Comparison of ENCODE assay signal across 16 cellular contexts in the genomic region with DNA sequence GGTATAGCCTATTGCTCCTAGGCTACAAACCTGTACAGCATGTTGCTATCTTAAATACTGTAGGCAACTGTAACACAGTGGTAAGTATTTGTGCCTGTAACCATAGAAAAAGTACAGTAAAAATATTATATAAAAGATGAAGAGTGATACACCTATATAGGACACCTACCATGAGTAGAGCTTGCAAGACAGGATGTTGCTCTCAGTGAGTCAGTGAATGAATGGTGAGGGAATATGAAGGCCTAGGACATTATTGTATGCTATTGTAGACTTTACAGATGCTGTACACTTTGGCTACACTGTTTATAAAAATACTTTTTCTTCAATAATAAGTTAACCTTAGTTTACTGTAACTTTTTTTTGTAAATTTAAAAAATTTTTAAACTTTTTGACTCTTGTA.
DNase-seq lines count a peak whose midpoint lies in the region; ATAC-seq, FAIRE-seq and TF ChIP-seq lines count a peak whose summit lies in the region.
"Had no signal": no experiment of that assay in that cellular context is flagged by ENCODE, and none has a peak within 500 bp of the region (broad histone marks: within the 10 kb centered on the region; RNA-seq: fewer than 3 reads in every experiment).

No MANE protein-coding gene starts in this region.

- intact Hi-C loops in right lobe of liver (cut with DNase I) = no loop called here

- no peak overlapping the region for H3K4me3 ChIP-seq in bronchial epithelial cell (ENCODE audit: low read depth, low read length)
- H3K4me3 ChIP-seq in right lobe of liver = no peak overlapping the region
- H3K4me3 ChIP-seq: BLaER1 treated with 17β-estradiol and CSF1 and Interleukin-3, amounts not matched to agents 10 nM and 100 nM; GM23248; HAP-1 had no signal

- H3K36me3 ChIP-seq in bronchial epithelial cell (ENCODE audit: control insufficient read depth, insufficient read depth, low read length) (no peaks in the 10 kb centered on the region), right lobe of liver (no peaks in the 10 kb centered on the region)
- H3K36me3 ChIP-seq: BLaER1 treated with 17β-estradiol and CSF1 and Interleukin-3, amounts not matched to agents 10 nM and 100 nM; HAP-1 had no signal

- TF ChIP-seq POLR2A in right lobe of liver (IDR thresholded peaks at IDR 0.05) = no peak

- H3K9me3 ChIP-seq in right lobe of liver = no peaks in the 10 kb centered on the region
- H3K9me3 ChIP-seq: HAP-1 had no signal

- H3K27me3 ChIP-seq in bronchial epithelial cell (ENCODE audit: control insufficient read depth, insufficient read depth, low read length) (no peaks in the 10 kb centered on the region), foreskin keratinocyte (no peaks in the 10 kb centered on the region), right lobe of liver (no peaks in the 10 kb centered on the region)
- H3K27me3 ChIP-seq: BLaER1 treated with 17β-estradiol and CSF1 and Interleukin-3, amounts not matched to agents 10 nM and 100 nM had no signal

- FAIRE-seq in bronchial epithelial cell (lab: Jason Lieb, UNC) = no peak
- FAIRE-seq: GM12892, GM18507 had no signal

- H3K27ac ChIP-seq in foreskin keratinocyte (no peak overlapping the region), right lobe of liver (no peak overlapping the region)
- H3K27ac ChIP-seq: BLaER1 treated with 17β-estradiol and CSF1 and Interleukin-3, amounts not matched to agents 10 nM and 100 nM; GM23248; HL-60 had no signal

- peak; percentile 20 for DNase-seq in NCI-H526 treated with DMSO at 0.1 percent for 48 hours (lab: John Stamatoyannopoulos, UW)
- DNase-seq in NCI-H526 (lab: John Stamatoyannopoulos, UW) = no peak
- peak; percentile 53 for DNase-seq in bronchial epithelial cell (ENCODE audit: low read depth)
- peak in 1 of 2 donors; percentile 34 for DNase-seq in foreskin keratinocyte
- no peak for DNase-seq in NCI-H345 (lab: John Stamatoyannopoulos, UW)
- no peak for DNase-seq in right lobe of liver
- DNase-seq: Calu3; CD8-positive, alpha-beta T cell; GM23248; IMR-90 had no signal

- ATAC-seq in foreskin keratinocyte (peak; percentile 80), HG03175 (IDR thresholded peaks at IDR 0.05; ENCODE audit: unreplicated experiment) (no peak), right lobe of liver (no peak)
- ATAC-seq: CD8-positive, alpha-beta T cell had no signal

- TF ChIP-seq CTCF in bronchial epithelial cell (IDR thresholded peaks at IDR 0.05; ENCODE audit: insufficient read depth, low read length, severe bottlenecking) (no peak), foreskin keratinocyte (conservative IDR thresholded peaks at IDR 0.05) (no peak), right lobe of liver (IDR thresholded peaks at IDR 0.05) (no peak)

- peaks cover 7% of the 10 kb centered on the region for H3K4me1 ChIP-seq in foreskin keratinocyte
- no peaks in the 10 kb centered on the region for H3K4me1 ChIP-seq in right lobe of liver
- H3K4me1 ChIP-seq: BLaER1 treated with 17β-estradiol and CSF1 and Interleukin-3, amounts not matched to agents 10 nM and 100 nM; HAP-1 had no signal

Comparison
In these comparisons a context has a peak if more than half of its experiments do, and no peak if none do; other contexts are left out.
1. DNase-seq: peak in NCI-H526 treated with DMSO at 0.1 percent for 48 hours (single experiment) and bronchial epithelial cell (single experiment); none in NCI-H526 (0 of 2), NCI-H345 (single experiment) and right lobe of liver (0 of 3).